In the genomic region with DNA sequence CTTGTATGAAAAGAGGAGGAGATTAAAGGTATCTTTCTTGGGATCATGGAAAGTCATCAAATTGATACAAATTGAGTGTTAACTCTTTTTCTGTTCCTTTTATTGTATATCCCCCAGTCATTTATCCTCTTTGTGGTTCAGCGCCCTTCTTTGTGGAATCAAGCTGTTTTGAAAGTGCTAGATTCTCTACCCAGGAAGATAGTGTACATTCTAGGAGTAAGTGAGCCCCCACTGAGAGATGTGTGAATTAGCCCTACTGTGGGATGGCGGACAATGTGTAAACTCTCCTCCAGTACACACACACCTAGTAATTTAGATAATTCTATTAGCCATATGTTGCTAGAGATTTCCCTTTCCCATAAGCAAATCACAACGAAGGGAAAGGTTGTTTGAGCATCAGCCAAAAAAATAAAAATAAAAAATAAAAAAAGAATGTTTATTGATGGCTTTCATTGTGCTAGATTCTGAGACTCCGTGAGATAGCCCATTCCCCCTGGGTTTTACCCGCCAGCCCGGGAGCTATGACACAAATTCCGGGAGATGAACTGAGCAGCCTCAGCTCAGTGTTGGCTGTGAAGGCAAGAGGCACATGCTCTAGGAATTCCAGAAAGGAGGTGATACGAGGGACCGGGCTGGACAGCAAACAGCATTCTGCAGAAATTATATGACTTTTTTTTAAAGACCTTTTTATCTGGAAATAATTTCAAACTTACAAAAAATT, we compare ENCODE assay signal across 19 cellular contexts.
DNase-seq lines count a peak whose midpoint lies in the region; ATAC-seq lines count a peak whose summit lies in the region.
"Had no signal": no experiment of that assay in that cellular context is flagged by ENCODE, and none has a peak within 500 bp of the region (broad histone marks: within the 10 kb centered on the region; RNA-seq: fewer than 3 reads in every experiment).

No MANE protein-coding gene starts in this region.

- no peaks in the 10 kb centered on the region for H3K27me3 ChIP-seq in adipocyte (replicated peaks; ENCODE audit: control insufficient read depth, insufficient read depth, low read length)
- H3K27me3 ChIP-seq: BE2C, breast epithelium had no signal

- H3K9ac ChIP-seq in adipocyte (ENCODE audit: low read length) = peak overlapping the region; percentile 55

- peaks cover 41% of the 10 kb centered on the region for H3K4me1 ChIP-seq in adipocyte (ENCODE audit: control insufficient read depth, insufficient read depth, low read length)
- H3K4me1 ChIP-seq: BE2C, breast epithelium, Caco-2 had no signal

- H3K4me3 ChIP-seq in adipocyte (ENCODE audit: low read length) (no peak overlapping the region), skin epidermis (no peak overlapping the region)

- H3K9me3 ChIP-seq in adipocyte (ENCODE audit: control insufficient read depth, low read length) = peaks cover 14% of the 10 kb centered on the region

- ATAC-seq in left ventricle myocardium superior (peak; percentile 67), GM19324 (IDR thresholded peaks at IDR 0.05; ENCODE audit: low FRiP score, unreplicated experiment) (no peak), HG02852 (IDR thresholded peaks at IDR 0.05; ENCODE audit: unreplicated experiment) (no peak)

- H3K27ac ChIP-seq in skin epidermis = peak overlapping the region in 15 of 21 experiments; percentile 9 to 84 (median 56)

- DNase-seq in NCI-H82 (lab: John Stamatoyannopoulos, UW) (peak; percentile 37), NCI-H82 treated with DMSO at 0.1 percent for 48 hours (lab: John Stamatoyannopoulos, UW; ENCODE audit: unreplicated experiment) (no peak), adipocyte (ENCODE audit: low read depth) (no peak), left ventricle myocardium superior (peak; percentile 41), SW 1271 (lab: John Stamatoyannopoulos, UW) (no peak)
- DNase-seq: 8988T; activated CD4-positive, alpha-beta T cell treated with anti-CD3 and anti-CD28 coated beads, Interleukin-2, amount 50 U/mL, for 4 hours; activated naive CD8-positive, alpha-beta T cell treated with anti-CD3 and anti-CD28 coated beads, Interleukin-2, amount 10 ng/mL, durations not matched to agents 7 days and 5 days; BE2C; Caco-2; NCI-H1048; NCI-H2029; NCI-H446 treated with DMSO at 0.1 percent for 48 hours; SHP77; T-cell had no signal

- intact Hi-C loops in left ventricle myocardium superior (cut with micrococcal nuclease) = no loop called here

- H3K36me3 ChIP-seq in adipocyte (ENCODE audit: control insufficient read depth, insufficient read depth, low read length, severe bottlenecking) = no peaks in the 10 kb centered on the region
- H3K36me3 ChIP-seq: BE2C, breast epithelium had no signal

Comparison
In these comparisons a context has a peak if more than half of its experiments do, and no peak if none do; other contexts are left out.
1. DNase-seq: peak in NCI-H82 (single experiment) and left ventricle myocardium superior (single experiment); none in NCI-H82 treated with DMSO at 0.1 percent for 48 hours (single experiment), adipocyte (single experiment) and SW 1271 (0 of 2).